18 cellular contexts compared by ENCODE assay signal in the genomic region with DNA sequence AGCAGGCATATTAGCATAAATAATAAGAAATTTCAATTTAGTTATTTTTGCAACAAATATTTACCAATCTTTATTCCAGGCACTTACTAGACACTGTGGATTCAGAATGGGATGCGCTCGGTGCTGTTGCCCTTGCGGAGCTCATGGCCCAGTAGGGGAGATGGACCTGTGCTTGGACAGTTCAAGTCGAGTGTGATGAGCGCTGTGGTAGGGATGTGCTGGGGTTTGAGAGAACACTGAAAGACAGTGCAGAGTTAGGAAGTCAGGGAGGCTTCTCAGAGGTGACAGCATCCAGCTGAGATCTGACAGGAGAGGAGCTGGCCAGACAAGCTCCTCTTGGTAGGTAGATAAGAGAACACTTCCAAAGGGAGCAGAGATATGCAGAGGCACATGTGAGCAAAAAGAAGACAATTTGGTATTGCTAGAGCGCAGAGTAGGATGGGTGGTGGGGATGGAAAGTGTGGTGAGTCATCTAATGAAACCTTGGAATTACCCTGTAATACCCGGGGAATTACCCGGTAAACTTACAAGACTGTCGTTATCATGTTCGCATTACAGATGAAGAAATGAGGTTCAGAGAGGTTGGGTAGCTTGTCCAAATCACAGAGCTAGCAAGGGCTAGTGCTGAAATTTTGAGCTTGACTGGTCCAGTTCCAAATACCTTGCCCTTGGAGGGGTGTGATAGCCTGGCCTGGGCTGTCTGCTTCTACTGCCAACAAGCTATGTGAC.
DNase-seq lines count a peak whose midpoint lies in the region; ATAC-seq, FAIRE-seq and TF ChIP-seq lines count a peak whose summit lies in the region.
"Had no signal": no experiment of that assay in that cellular context is flagged by ENCODE, and none has a peak within 500 bp of the region (broad histone marks: within the 10 kb centered on the region; RNA-seq: fewer than 3 reads in every experiment).

No MANE protein-coding gene starts in this region.

- TF ChIP-seq POLR2A in GM12878 (IDR thresholded peaks at IDR 0.05; ENCODE audit: low read depth, low read length) = no peak

- peak overlapping the region; percentile 44; the same call in 1 of the 2 replicates for H3K4me2 ChIP-seq in GM12878 (ENCODE audit: control insufficient read depth, insufficient read depth)

- BruUV-seq in GM12878 (replicated peaks; lab: Mats Ljungman, UMichigan) = no TSS peak

- H3K4me1 ChIP-seq in GM12878 (ENCODE audit: control insufficient read depth, insufficient read depth, low read length) (peaks cover 26% of the 10 kb centered on the region), colonic mucosa (no peaks in the 10 kb centered on the region)
- H3K4me1 ChIP-seq: pancreas, suprapubic skin had no signal

- H3K79me2 ChIP-seq in GM12878 (ENCODE audit: control insufficient read depth, insufficient read depth, low read length) = no peaks in the 10 kb centered on the region

- CTCF ChIA-PET in GM12878 (lab: Yijun Ruan, JAX) = interaction anchor here (1.2 to 1.3 kb wide), 3 partner anchors 10 to 285 kb away, joined by 3 to 4 read pairs (median 4); no protein-coding TSS in a partner anchor

- H3K27me3 ChIP-seq in GM12878 (replicated peaks in 1 of 2; ENCODE audit: control insufficient read depth in 2 of 2, insufficient read depth in 2 of 2, low read length in 1 of 2) (no peaks in the 10 kb centered on the region), colonic mucosa (no peaks in the 10 kb centered on the region)
- H3K27me3 ChIP-seq: pancreas had no signal

- FAIRE-seq in GM12878 (lab: Jason Lieb, UNC) = no peak
- FAIRE-seq: D721Med, pancreas had no signal

- H3K9ac ChIP-seq in GM12878 (ENCODE audit: control insufficient read depth, insufficient read depth, low read length) = peak overlapping the region; percentile 22; the same call in 1 of the 2 replicates
- H3K9ac ChIP-seq in colonic mucosa (ENCODE audit: low read depth in 2 of 2, low read length in 2 of 2) = no peak overlapping the region

- 47% methylated on average over 10 of the region's 10 CpGs for WGBS in GM12878 (ENCODE audit: insufficient coverage, insufficient replicate concordance, low lambda C conversion rate, missing lambda C conversion rate)

- H3K4me3 ChIP-seq in GM12878 (no peak overlapping the region), colonic mucosa (no peak overlapping the region)
- H3K4me3 ChIP-seq: mucosa of descending colon, pancreas, suprapubic skin had no signal

- no peaks in the 10 kb centered on the region for H4K20me1 ChIP-seq in GM12878 (ENCODE audit: control insufficient read depth, insufficient read depth)

- ATAC-seq in GM18517 (IDR thresholded peaks at IDR 0.05; ENCODE audit: unreplicated experiment) = peak; percentile 50
- ATAC-seq in GM21515 (IDR thresholded peaks at IDR 0.05; ENCODE audit: unreplicated experiment) = peak; percentile 58
- ATAC-seq in HG02981 (IDR thresholded peaks at IDR 0.05; ENCODE audit: unreplicated experiment) = peak; percentile 57
- peak; percentile 85 for ATAC-seq in GM12878
- no peak for ATAC-seq in GM19455 (IDR thresholded peaks at IDR 0.05; ENCODE audit: unreplicated experiment)
- ATAC-seq in HG03457 (IDR thresholded peaks at IDR 0.05; ENCODE audit: unreplicated experiment) = no peak
- ATAC-seq: mucosa of descending colon had no signal

- H3K27ac ChIP-seq in GM12878 (ENCODE audit: control insufficient read depth, insufficient read depth) (peak overlapping the region; percentile 52), colonic mucosa (no peak overlapping the region)
- H3K27ac ChIP-seq: pancreas, suprapubic skin had no signal

- peak; percentile 39 for DNase-seq in GM12878 (ENCODE audit: low read depth, low spot score)
- no peak for DNase-seq in colonic mucosa
- DNase-seq in activated effector memory CD4-positive, alpha-beta T cell treated with anti-CD3 and anti-CD28 coated beads, Interleukin-2, amount 50 U/mL, for 16 hours = no peak
- DNase-seq: activated CD4-positive, alpha-beta T cell treated with anti-CD3 and anti-CD28 coated beads for 4 hours; activated naive CD4-positive, alpha-beta T cell treated with anti-CD3 and anti-CD28 coated beads, Interleukin-2, amount 10 ng/mL, durations not matched to agents 7 days and 5 days; AML-193; mucosa of descending colon; NCI-H1694 treated with DMSO at 0.1 percent for 48 hours; pancreas; stimulated activated CD4-positive, alpha-beta T cell treated with anti-CD3 and anti-CD28 coated beads, Interleukin-2, amount 100 ng/mL, for 48 hours; T1000 had no signal

- TF ChIP-seq CTCF in GM12878 (IDR thresholded peaks at IDR 0.05 in 2 of 3, conservative IDR thresholded peaks at IDR 0.05 in 1 of 3; ENCODE audit: control insufficient read depth in 2 of 3, extremely low read depth in 1 of 3, insufficient read depth in 1 of 3, low read depth in 3 of 3, low read length in 3 of 3) (no peak), colonic mucosa (IDR thresholded peaks at IDR 0.05) (no peak)

- no peak for TF ChIP-seq RAD21 in GM12878 (IDR thresholded peaks at IDR 0.05; ENCODE audit: insufficient read depth, low read depth, low read length)

- POLR2A ChIA-PET in GM12878 (lab: Charles Lee) = no interaction called here

- in situ Hi-C loops in GM12878 (cut with MboI) = no loop called here

- H3K9me3 ChIP-seq in GM12878 (replicated peaks; ENCODE audit: control insufficient read depth, insufficient read depth, low read length) (no peaks in the 10 kb centered on the region; the same call in 2 of the 3 replicates), colonic mucosa (no peaks in the 10 kb centered on the region)
- H3K9me3 ChIP-seq: mucosa of descending colon, pancreas, suprapubic skin had no signal

- SMC1A ChIA-PET in GM12878 (lab: Charles Lee; ENCODE audit: uncharacterized antibody, unreplicated experiment) = interaction anchor here (0.6 to 1.2 kb wide), 4 partner anchors 10 to 54 kb away, joined by 3 to 5 read pairs (median 3); no protein-coding TSS in a partner anchor

- no peak overlapping the region; the same call in 1 of the 2 replicates for H2AFZ ChIP-seq in GM12878 (ENCODE audit: control insufficient read depth, low read depth, low read length)

- RAD21 ChIA-PET in GM12878 (lab: Charles Lee; ENCODE audit: unreplicated experiment) = interaction anchor here (1.2 to 1.9 kb wide), 2 partner anchors 15 to 48 kb away, joined by 4 to 5 read pairs; no protein-coding TSS in a partner anchor

- intact Hi-C loops in GM12878 (cut with micrococcal nuclease; ENCODE audit: unreplicated experiment) = no loop called here
- intact Hi-C loops in colonic mucosa (cut with DNase I) = no loop called here

- TF ChIP-seq EP300 in GM12878 (IDR thresholded peaks at IDR 0.05; ENCODE audit: borderline replicate concordance in 1 of 2, control insufficient read depth in 1 of 2, low read depth in 2 of 2, low read length in 2 of 2) = peak; percentile 41 to 63; a peak in 1 of 4 replicates

- H3K36me3 ChIP-seq in GM12878 (ENCODE audit: control insufficient read depth in 2 of 2, insufficient read depth in 2 of 2, low read length in 1 of 2) (no peaks in the 10 kb centered on the region), colonic mucosa (no peaks in the 10 kb centered on the region)
- H3K36me3 ChIP-seq: pancreas, suprapubic skin had no signal

TF ChIP-seq in GM12878, 131 proteins besides CTCF, POLR2A, EP300 and RAD21 (continues in another document):
- TF ChIP-seq PAX8 (IDR thresholded peaks at IDR 0.05) (no peak), MTA2 (IDR thresholded peaks at IDR 0.05; ENCODE audit: low read depth) (0 out of 2 replicates have a peak, but pooled peaks have one; percentile 15), EED (IDR thresholded peaks at IDR 0.05; ENCODE audit: low read depth) (peak; percentile 84), RUNX3 (IDR thresholded peaks at IDR 0.05; ENCODE audit: low read length) (peak; percentile 64), NFXL1 (IDR thresholded peaks at IDR 0.05; ENCODE audit: borderline replicate concordance) (peak; percentile 69; the same call in 1 of the 2 replicates), MYC (IDR thresholded peaks at IDR 0.05; ENCODE audit: insufficient read depth, insufficient read length, insufficient replicate concordance, low read length, severe bottlenecking) (no peak), ZNF217 (IDR thresholded peaks at IDR 0.05) (peak; percentile 26; the same call in 1 of the 2 replicates), IKZF2 (IDR thresholded peaks at IDR 0.05) (peak; percentile 53 to 66), SMARCA5 (IDR thresholded peaks at IDR 0.05) (peak; percentile 63; the same call in 1 of the 2 replicates), IRF4 (IDR thresholded peaks at IDR 0.05; ENCODE audit: low read depth, low read length) (peak; percentile 59; the same call in 1 of the 2 replicates)
- TF ChIP-seq, protein P1, sequence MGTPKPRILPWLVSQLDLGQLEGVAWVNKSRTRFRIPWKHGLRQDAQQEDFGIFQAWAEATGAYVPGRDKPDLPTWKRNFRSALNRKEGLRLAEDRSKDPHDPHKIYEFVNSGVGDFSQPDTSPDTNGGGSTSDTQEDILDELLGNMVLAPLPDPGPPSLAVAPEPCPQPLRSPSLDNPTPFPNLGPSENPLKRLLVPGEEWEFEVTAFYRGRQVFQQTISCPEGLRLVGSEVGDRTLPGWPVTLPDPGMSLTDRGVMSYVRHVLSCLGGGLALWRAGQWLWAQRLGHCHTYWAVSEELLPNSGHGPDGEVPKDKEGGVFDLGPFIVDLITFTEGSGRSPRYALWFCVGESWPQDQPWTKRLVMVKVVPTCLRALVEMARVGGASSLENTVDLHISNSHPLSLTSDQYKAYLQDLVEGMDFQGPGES (IDR thresholded peaks at IDR 0.05) = no peak
- TF ChIP-seq, protein P2, sequence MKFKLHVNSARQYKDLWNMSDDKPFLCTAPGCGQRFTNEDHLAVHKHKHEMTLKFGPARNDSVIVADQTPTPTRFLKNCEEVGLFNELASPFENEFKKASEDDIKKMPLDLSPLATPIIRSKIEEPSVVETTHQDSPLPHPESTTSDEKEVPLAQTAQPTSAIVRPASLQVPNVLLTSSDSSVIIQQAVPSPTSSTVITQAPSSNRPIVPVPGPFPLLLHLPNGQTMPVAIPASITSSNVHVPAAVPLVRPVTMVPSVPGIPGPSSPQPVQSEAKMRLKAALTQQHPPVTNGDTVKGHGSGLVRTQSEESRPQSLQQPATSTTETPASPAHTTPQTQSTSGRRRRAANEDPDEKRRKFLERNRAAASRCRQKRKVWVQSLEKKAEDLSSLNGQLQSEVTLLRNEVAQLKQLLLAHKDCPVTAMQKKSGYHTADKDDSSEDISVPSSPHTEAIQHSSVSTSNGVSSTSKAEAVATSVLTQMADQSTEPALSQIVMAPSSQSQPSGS (IDR thresholded peaks at IDR 0.05; ENCODE audit: low read length) = 0 out of 2 replicates have a peak, but pooled peaks have one; percentile 25

Comparison
In these comparisons a context has a peak if more than half of its experiments do, and no peak if none do; other contexts are left out.
1. ATAC-seq: peak in GM18517 (single experiment), GM21515 (single experiment), HG02981 (single experiment) and GM12878 (single experiment); none in GM19455 (single experiment) and HG03457 (single experiment).